15 cellular contexts compared by ENCODE assay signal in genomic region chr14:58805605-58806358, GRCh38.
DNase-seq lines count a peak whose midpoint lies in the region; ATAC-seq and TF ChIP-seq lines count a peak whose summit lies in the region.
"Had no signal": no experiment of that assay in that cellular context is flagged by ENCODE, and none has a peak within 500 bp of the region (broad histone marks: within the 10 kb centered on the region; RNA-seq: fewer than 3 reads in every experiment).

No MANE protein-coding gene starts in this region.

- H3K27ac ChIP-seq in caudate nucleus (ENCODE audit: low read depth, low read length), result no peak overlapping the region
- H3K27ac ChIP-seq: lower lobe of right lung had no signal

- TF ChIP-seq CTCF in retinal pigment epithelial cell (conservative IDR thresholded peaks at IDR 0.05; ENCODE audit: low read depth, low read length), result no peak

- DNase-seq in LoVo (ENCODE audit: low spot score) (peak; percentile 11), NCI-H2171 treated with DMSO at 0.1 percent for 48 hours (lab: John Stamatoyannopoulos, UW) (peak; percentile 83), astrocyte of the hippocampus (ENCODE audit: low read depth, low spot score) (peak; percentile 87), retinal pigment epithelial cell (ENCODE audit: low read depth) (peak; percentile 38), GM19238 (ENCODE audit: insufficient read length, low spot score) (no peak), caudate nucleus (lab: John Stamatoyannopoulos, UW) (no peak)
- no peak for DNase-seq in effector CD8-positive, alpha-beta T cell (lab: John Stamatoyannopoulos, UW)
- DNase-seq: activated CD4-positive, CD25-positive, alpha-beta regulatory T cell treated with anti-CD3 and anti-CD28 coated beads, Interleukin-2, amount 50 U/mL, for 72 hours; activated effector memory CD4-positive, alpha-beta T cell treated with anti-CD3 and anti-CD28 coated beads, Interleukin-2, amount 50 U/mL, for 16 hours; lower lobe of right lung; MG63; SIG-M5; stimulated activated CD4-positive, alpha-beta T cell treated with anti-CD3 and anti-CD28 coated beads, Interleukin-4, amount 100 ng/mL, for 1 hour; stimulated activated naive CD8-positive, alpha-beta T cell treated with anti-CD3 and anti-CD28 coated beads, Interleukin-15, amount 100 ng/mL, for 72 hours had no signal

- ATAC-seq in GM18502 (IDR thresholded peaks at IDR 0.05; ENCODE audit: poor library complexity, unreplicated experiment), result no peak
- ATAC-seq: stimulated activated naive CD8-positive, alpha-beta T cell treated with anti-CD3 and anti-CD28 coated beads, Interleukin-15, amount 100 ng/mL, for 72 hours had no signal

- no peak overlapping the region for H3K4me3 ChIP-seq in retinal pigment epithelial cell (ENCODE audit: low read length)
- H3K4me3 ChIP-seq: lower lobe of right lung, MG63 had no signal

Comparison
In these comparisons a context has a peak if more than half of its experiments do, and no peak if none do; other contexts are left out.
1. DNase-seq: peak in LoVo (single experiment), NCI-H2171 treated with DMSO at 0.1 percent for 48 hours (single experiment), astrocyte of the hippocampus (single experiment) and retinal pigment epithelial cell (single experiment); none in GM19238 (single experiment), caudate nucleus (0 of 61) and effector CD8-positive, alpha-beta T cell (single experiment).